Comparison of ENCODE assay signal across 1 cellular context in the genomic region with DNA sequence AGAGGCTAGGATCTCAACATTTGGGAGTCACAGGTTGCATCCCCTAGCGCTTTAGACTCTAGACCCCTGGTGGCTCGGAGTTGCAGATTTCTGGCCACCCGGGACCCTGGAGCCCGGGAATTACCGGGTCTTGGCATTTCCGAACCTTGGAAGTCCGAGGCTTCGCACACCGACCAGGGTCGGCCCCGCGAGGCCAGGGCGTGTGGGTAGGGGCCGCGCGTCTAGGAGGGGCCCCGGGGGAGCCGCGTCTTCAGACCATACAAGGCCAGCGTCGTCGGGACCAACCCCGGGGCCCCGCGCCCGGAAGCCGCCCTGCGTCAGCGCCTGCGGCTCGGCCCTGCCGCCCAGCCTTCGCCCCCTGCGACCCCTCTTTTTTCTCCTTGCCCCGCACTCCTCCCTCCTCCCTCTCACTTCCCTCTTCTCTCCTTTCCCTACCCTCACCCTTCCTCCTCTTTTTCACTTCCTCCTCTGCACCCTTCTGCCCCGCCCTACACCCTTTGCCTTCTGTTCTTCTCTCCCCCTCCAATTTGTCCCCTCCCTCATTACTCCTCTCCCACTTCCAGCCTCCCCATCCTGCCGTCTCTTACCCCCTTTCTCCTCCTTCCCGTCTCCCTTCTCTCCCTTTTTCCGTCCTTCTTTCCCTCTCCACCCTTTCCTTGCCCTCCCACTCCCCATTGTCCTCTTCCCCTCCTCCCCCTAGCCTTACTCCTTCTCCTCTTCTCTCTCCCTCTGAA.
TF ChIP-seq lines count a peak whose summit lies in the region.

No MANE protein-coding gene starts in this region.

TF ChIP-seq in K562, 482 proteins besides CTCF, POLR2A, EP300 and RAD21 (continued from another document and continues in another):
- TF ChIP-seq, protein P1, sequence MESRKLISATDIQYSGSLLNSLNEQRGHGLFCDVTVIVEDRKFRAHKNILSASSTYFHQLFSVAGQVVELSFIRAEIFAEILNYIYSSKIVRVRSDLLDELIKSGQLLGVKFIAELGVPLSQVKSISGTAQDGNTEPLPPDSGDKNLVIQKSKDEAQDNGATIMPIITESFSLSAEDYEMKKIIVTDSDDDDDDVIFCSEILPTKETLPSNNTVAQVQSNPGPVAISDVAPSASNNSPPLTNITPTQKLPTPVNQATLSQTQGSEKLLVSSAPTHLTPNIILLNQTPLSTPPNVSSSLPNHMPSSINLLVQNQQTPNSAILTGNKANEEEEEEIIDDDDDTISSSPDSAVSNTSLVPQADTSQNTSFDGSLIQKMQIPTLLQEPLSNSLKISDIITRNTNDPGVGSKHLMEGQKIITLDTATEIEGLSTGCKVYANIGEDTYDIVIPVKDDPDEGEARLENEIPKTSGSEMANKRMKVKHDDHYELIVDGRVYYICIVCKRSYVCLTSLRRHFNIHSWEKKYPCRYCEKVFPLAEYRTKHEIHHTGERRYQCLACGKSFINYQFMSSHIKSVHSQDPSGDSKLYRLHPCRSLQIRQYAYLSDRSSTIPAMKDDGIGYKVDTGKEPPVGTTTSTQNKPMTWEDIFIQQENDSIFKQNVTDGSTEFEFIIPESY (CRISPR knock-in tag; IDR thresholded peaks at IDR 0.05), result no peak
- TF ChIP-seq GABPB1 (CRISPR knock-in tag; IDR thresholded peaks at IDR 0.05) (no peak), ZNF316 (IDR thresholded peaks at IDR 0.05) (peak; percentile 18; the same call in 1 of the 2 replicates), MTA3 (IDR thresholded peaks at IDR 0.05; ENCODE audit: borderline replicate concordance) (peak; percentile 64; the same call in 1 of the 2 replicates), XRCC3 (IDR thresholded peaks at IDR 0.05) (no peak), NCOA2 (IDR thresholded peaks at IDR 0.05; ENCODE audit: partially characterized antibody in 2 of 2) (no peak), YY1 (IDR thresholded peaks at IDR 0.05; ENCODE audit: borderline replicate concordance in 1 of 3, control insufficient read depth in 1 of 3, extremely low read depth in 1 of 3, insufficient read depth in 3 of 3, insufficient read length in 1 of 3, insufficient replicate concordance in 2 of 3, low read depth in 1 of 3, low read length in 2 of 3) (peak in 1 of 3 experiments; percentile 36), MTA2 (IDR thresholded peaks at IDR 0.05; ENCODE audit: low read depth) (peak; percentile 64), ZC3H11A (IDR thresholded peaks at IDR 0.05; ENCODE audit: low read depth, low read length) (no peak), EHMT2 (IDR thresholded peaks at IDR 0.05) (peak; percentile 85), MEF2D (tag; conservative IDR thresholded peaks at IDR 0.05; ENCODE audit: low read depth) (0 out of 2 replicates have a peak, but pooled peaks have one; percentile 32), BRD9 (IDR thresholded peaks at IDR 0.05; ENCODE audit: low read depth, partially characterized antibody) (peak; percentile 85), POLR2AphosphoS5 (IDR thresholded peaks at IDR 0.05; ENCODE audit: control insufficient read depth, insufficient read depth, low read depth, low read length) (peak; percentile 14; the same call in 1 of the 2 replicates), SMARCC2 (IDR thresholded peaks at IDR 0.05; ENCODE audit: low read depth) (no peak), NR4A1 (CRISPR knock-in tag; IDR thresholded peaks at IDR 0.05) (no peak), NR4A1 (tag; IDR thresholded peaks at IDR 0.05) (0 out of 2 replicates have a peak, but pooled peaks have one; percentile 35), NCOR1 (IDR thresholded peaks at IDR 0.05) (peak; percentile 61), U2AF2 (optimal IDR thresholded peaks at IDR 0.05; ENCODE audit: low read depth, low read length) (no peak), PHF21A (IDR thresholded peaks at IDR 0.05; ENCODE audit: borderline replicate concordance, low read depth) (peak; percentile 46; the same call in 1 of the 2 replicates), RBM39 (optimal IDR thresholded peaks at IDR 0.05; ENCODE audit: low read depth, low read length) (peak; percentile 64), ZFP1 (CRISPR knock-in tag; IDR thresholded peaks at IDR 0.05) (no peak), ZNF561 (CRISPR knock-in tag; conservative IDR thresholded peaks at IDR 0.05) (no peak), ZBTB7A (IDR thresholded peaks at IDR 0.05; ENCODE audit: borderline replicate concordance, control insufficient read depth, low read depth, low read length) (peak; percentile 88), FOSL1 (tag; conservative IDR thresholded peaks at IDR 0.05) (no peak), FOXK2 (conservative IDR thresholded peaks at IDR 0.05 in 1 of 2, IDR thresholded peaks at IDR 0.05 in 1 of 2; ENCODE audit: low read depth in 2 of 2) (peak; percentile 28 to 48; a peak in 1 of 4 replicates), MED1 (CRISPR knock-in tag; IDR thresholded peaks at IDR 0.05; ENCODE audit: borderline replicate concordance) (no peak), L3MBTL2 (IDR thresholded peaks at IDR 0.05) (peak; percentile 67), PML (IDR thresholded peaks at IDR 0.05; ENCODE audit: low read length) (no peak; the same call in 1 of the 2 replicates), ZNF699 (CRISPR knock-in tag; IDR thresholded peaks at IDR 0.05; ENCODE audit: insufficient replicate concordance) (no peak), POLR2B (IDR thresholded peaks at IDR 0.05; ENCODE audit: low read depth, partially characterized antibody) (peak; percentile 72), LARP7 (IDR thresholded peaks at IDR 0.05) (peak; percentile 99), FIP1L1 (IDR thresholded peaks at IDR 0.05; ENCODE audit: low read depth, low read length, poor library complexity, severe bottlenecking) (no peak), RFX7 (CRISPR knock-in tag; IDR thresholded peaks at IDR 0.05) (no peak), HMG20B (CRISPR knock-in tag; IDR thresholded peaks at IDR 0.05) (no peak), CCNT2 (IDR thresholded peaks at IDR 0.05; ENCODE audit: borderline replicate concordance, extremely low read depth, insufficient read length, low read depth, low read length) (peak; percentile 55), SRSF3 (IDR thresholded peaks at IDR 0.05; ENCODE audit: insufficient read depth, low read length) (0 out of 2 replicates have a peak, but pooled peaks have one; percentile 66), SMARCA5 (IDR thresholded peaks at IDR 0.05) (peak; percentile 80), CTBP1 (IDR thresholded peaks at IDR 0.05; ENCODE audit: borderline replicate concordance) (peak; percentile 26; the same call in 1 of the 2 replicates), HDAC1 (IDR thresholded peaks at IDR 0.05) (peak in 1 of 2 experiments; percentile 94; a peak in 2 of 4 replicates), NFXL1 (CRISPR knock-in tag; IDR thresholded peaks at IDR 0.05) (no peak), ZKSCAN3 (CRISPR knock-in tag; IDR thresholded peaks at IDR 0.05) (no peak), HDAC2 (IDR thresholded peaks at IDR 0.05) (peak; percentile 66), TARDBP (IDR thresholded peaks at IDR 0.05) (no peak), PPARD (CRISPR knock-in tag; IDR thresholded peaks at IDR 0.05) (no peak), PURB (CRISPR knock-in tag; IDR thresholded peaks at IDR 0.05; ENCODE audit: low read depth) (no peak), ZBTB17 (CRISPR knock-in tag; IDR thresholded peaks at IDR 0.05) (peak; percentile 62; the same call in 1 of the 2 replicates), EP400 (IDR thresholded peaks at IDR 0.05) (peak; percentile 34; the same call in 1 of the 2 replicates)
- TF ChIP-seq, protein P2, sequence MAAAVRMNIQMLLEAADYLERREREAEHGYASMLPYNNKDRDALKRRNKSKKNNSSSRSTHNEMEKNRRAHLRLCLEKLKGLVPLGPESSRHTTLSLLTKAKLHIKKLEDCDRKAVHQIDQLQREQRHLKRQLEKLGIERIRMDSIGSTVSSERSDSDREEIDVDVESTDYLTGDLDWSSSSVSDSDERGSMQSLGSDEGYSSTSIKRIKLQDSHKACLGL (CRISPR knock-in tag; IDR thresholded peaks at IDR 0.05; ENCODE audit: borderline replicate concordance, poor library complexity, severe bottlenecking), result no peak
- TF ChIP-seq, protein P3, sequence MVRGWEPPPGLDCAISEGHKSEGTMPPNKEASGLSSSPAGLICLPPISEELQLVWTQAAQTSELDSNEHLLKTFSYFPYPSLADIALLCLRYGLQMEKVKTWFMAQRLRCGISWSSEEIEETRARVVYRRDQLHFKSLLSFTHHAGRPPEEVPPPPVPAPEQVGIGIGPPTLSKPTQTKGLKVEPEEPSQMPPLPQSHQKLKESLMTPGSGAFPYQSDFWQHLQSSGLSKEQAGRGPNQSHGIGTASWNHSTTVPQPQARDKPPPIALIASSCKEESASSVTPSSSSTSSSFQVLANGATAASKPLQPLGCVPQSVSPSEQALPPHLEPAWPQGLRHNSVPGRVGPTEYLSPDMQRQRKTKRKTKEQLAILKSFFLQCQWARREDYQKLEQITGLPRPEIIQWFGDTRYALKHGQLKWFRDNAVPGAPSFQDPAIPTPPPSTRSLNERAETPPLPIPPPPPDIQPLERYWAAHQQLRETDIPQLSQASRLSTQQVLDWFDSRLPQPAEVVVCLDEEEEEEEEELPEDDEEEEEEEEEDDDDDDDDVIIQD (CRISPR knock-in tag; IDR thresholded peaks at IDR 0.05), result no peak
- TF ChIP-seq, protein P4, sequence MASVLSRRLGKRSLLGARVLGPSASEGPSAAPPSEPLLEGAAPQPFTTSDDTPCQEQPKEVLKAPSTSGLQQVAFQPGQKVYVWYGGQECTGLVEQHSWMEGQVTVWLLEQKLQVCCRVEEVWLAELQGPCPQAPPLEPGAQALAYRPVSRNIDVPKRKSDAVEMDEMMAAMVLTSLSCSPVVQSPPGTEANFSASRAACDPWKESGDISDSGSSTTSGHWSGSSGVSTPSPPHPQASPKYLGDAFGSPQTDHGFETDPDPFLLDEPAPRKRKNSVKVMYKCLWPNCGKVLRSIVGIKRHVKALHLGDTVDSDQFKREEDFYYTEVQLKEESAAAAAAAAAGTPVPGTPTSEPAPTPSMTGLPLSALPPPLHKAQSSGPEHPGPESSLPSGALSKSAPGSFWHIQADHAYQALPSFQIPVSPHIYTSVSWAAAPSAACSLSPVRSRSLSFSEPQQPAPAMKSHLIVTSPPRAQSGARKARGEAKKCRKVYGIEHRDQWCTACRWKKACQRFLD (CRISPR knock-in tag; IDR thresholded peaks at IDR 0.05), result peak; percentile 82
- TF ChIP-seq, protein P5, sequence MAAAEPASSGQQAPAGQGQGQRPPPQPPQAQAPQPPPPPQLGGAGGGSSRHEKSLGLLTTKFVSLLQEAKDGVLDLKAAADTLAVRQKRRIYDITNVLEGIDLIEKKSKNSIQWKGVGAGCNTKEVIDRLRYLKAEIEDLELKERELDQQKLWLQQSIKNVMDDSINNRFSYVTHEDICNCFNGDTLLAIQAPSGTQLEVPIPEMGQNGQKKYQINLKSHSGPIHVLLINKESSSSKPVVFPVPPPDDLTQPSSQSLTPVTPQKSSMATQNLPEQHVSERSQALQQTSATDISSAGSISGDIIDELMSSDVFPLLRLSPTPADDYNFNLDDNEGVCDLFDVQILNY (CRISPR knock-in tag; IDR thresholded peaks at IDR 0.05), result no peak
- TF ChIP-seq, protein P6, sequence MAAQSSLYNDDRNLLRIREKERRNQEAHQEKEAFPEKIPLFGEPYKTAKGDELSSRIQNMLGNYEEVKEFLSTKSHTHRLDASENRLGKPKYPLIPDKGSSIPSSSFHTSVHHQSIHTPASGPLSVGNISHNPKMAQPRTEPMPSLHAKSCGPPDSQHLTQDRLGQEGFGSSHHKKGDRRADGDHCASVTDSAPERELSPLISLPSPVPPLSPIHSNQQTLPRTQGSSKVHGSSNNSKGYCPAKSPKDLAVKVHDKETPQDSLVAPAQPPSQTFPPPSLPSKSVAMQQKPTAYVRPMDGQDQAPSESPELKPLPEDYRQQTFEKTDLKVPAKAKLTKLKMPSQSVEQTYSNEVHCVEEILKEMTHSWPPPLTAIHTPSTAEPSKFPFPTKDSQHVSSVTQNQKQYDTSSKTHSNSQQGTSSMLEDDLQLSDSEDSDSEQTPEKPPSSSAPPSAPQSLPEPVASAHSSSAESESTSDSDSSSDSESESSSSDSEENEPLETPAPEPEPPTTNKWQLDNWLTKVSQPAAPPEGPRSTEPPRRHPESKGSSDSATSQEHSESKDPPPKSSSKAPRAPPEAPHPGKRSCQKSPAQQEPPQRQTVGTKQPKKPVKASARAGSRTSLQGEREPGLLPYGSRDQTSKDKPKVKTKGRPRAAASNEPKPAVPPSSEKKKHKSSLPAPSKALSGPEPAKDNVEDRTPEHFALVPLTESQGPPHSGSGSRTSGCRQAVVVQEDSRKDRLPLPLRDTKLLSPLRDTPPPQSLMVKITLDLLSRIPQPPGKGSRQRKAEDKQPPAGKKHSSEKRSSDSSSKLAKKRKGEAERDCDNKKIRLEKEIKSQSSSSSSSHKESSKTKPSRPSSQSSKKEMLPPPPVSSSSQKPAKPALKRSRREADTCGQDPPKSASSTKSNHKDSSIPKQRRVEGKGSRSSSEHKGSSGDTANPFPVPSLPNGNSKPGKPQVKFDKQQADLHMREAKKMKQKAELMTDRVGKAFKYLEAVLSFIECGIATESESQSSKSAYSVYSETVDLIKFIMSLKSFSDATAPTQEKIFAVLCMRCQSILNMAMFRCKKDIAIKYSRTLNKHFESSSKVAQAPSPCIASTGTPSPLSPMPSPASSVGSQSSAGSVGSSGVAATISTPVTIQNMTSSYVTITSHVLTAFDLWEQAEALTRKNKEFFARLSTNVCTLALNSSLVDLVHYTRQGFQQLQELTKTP (IDR thresholded peaks at IDR 0.05; ENCODE audit: low read depth in 1 of 2, partially characterized antibody in 2 of 2), result peak; percentile 71 to 88
- TF ChIP-seq, protein P7, sequence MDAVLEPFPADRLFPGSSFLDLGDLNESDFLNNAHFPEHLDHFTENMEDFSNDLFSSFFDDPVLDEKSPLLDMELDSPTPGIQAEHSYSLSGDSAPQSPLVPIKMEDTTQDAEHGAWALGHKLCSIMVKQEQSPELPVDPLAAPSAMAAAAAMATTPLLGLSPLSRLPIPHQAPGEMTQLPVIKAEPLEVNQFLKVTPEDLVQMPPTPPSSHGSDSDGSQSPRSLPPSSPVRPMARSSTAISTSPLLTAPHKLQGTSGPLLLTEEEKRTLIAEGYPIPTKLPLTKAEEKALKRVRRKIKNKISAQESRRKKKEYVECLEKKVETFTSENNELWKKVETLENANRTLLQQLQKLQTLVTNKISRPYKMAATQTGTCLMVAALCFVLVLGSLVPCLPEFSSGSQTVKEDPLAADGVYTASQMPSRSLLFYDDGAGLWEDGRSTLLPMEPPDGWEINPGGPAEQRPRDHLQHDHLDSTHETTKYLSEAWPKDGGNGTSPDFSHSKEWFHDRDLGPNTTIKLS (IDR thresholded peaks at IDR 0.05; ENCODE audit: borderline replicate concordance, low read depth), result no peak
